19 cellular contexts compared by ENCODE assay signal in the genomic region with DNA sequence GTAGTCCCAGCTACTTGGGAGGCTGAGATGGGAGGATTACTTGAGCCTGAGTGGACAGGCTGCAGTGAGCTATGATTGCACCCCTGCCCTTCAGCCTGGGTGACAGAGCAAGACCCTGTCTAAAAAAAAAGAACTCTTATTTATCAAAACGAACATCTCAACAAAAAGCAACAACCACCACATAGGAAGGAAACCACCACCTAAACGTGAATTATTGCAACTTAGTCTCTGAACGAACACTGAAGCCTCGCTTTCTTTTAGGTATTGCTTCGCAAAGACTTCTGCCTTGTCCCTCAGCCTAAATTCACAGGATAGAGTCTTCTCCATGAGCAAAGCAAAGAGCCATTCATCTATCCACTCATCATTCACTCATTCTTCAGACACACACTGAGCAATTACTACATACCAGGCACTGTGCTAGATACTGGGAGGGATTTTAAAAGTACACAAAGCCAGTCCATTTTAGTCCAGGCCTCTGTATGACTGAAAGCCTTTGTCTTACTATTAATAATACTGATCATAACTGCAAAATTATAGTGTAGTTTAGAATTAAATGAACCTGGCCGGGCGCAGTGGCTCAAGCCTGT. TPM values are rescaled to one million over a fixed set of nuclear protein-coding genes. Genes with fewer than 3 reads are reported as not detected.
DNase-seq lines count a peak whose midpoint lies in the region; ATAC-seq, FAIRE-seq and TF ChIP-seq lines count a peak whose summit lies in the region.
"Had no signal": no experiment of that assay in that cellular context is flagged by ENCODE, and none has a peak within 500 bp of the region (broad histone marks: within the 10 kb centered on the region; RNA-seq: fewer than 3 reads in every experiment).

No MANE protein-coding gene starts in this region.

- TF ChIP-seq POLR2A in GM12892 (IDR thresholded peaks at IDR 0.05; ENCODE audit: low read depth, low read length) = no peak

- CTCF ChIA-PET in activated CD4-positive, alpha-beta T cell treated with anti-CD3 and anti-CD28 coated beads, Interleukin-2, amount 10 ng/mL, durations not matched to agents 7 days and 5 days (lab: Charles Lee) = interaction anchor here (0.6 to 6.3 kb wide), 12 partner anchors 8 to 572 kb away, joined by 3 to 67 read pairs (median 4); a partner anchor contains a TSS
- CTCF ChIA-PET in naive thymus-derived CD4-positive, alpha-beta T cell (lab: Charles Lee) = interaction anchor here (0.6 to 7.8 kb wide), 26 partner anchors 10 to 214 kb away, joined by 3 to 116 read pairs (median 6); no protein-coding TSS in a partner anchor

- H3K27me3 ChIP-seq in naive thymus-derived CD4-positive, alpha-beta T cell (ENCODE audit: control insufficient read depth in 2 of 2, insufficient read depth in 2 of 2, low read length in 2 of 2) = no peaks in the 10 kb centered on the region
- H3K27me3 ChIP-seq: MG63, uterus had no signal

- peaks cover 0 to 18% of the 10 kb centered on the region in 2 donors for H3K4me1 ChIP-seq in naive thymus-derived CD4-positive, alpha-beta T cell (ENCODE audit: control insufficient read depth in 2 of 2, insufficient read depth in 2 of 2, low read length in 2 of 2)
- H3K4me1 ChIP-seq: uterus had no signal

- H3K27ac ChIP-seq in naive thymus-derived CD4-positive, alpha-beta T cell (ENCODE audit: low read depth, low read length) = peak overlapping the region; percentile 31
- H3K27ac ChIP-seq: PC-9, psoas muscle had no signal

- intact Hi-C loops in activated T-helper 2 cell treated with anti-CD3 and anti-CD28 coated beads, Interferon-gamma antibody, Interleukin-2, Interleukin-4, amounts not matched to agents 10 μg/mL and 5 μg/mL and 100 μg/mL, durations not matched to agents 14 hours and 24 hours and 36 hours (cut with micrococcal nuclease) = loop anchor here (1.0 to 5.0 kb wide), 4 partner anchors 35 to 580 kb away; no protein-coding TSS in a partner anchor
- intact Hi-C loops in naive thymus-derived CD4-positive, alpha-beta T cell (cut with micrococcal nuclease) = loop anchor here (1.0 to 10.0 kb wide), 6 partner anchors 60 to 392 kb away; a partner anchor contains a TSS

- no peak overlapping the region for H3K4me3 ChIP-seq in Jurkat, Clone E6-1 (ENCODE audit: low read length)
- H3K4me3 ChIP-seq in naive thymus-derived CD4-positive, alpha-beta T cell (ENCODE audit: low read length) = no peak overlapping the region
- H3K4me3 ChIP-seq: MG63, PC-9, psoas muscle, uterus had no signal

- POLR2A ChIA-PET in activated CD4-positive, alpha-beta T cell treated with anti-CD3 and anti-CD28 coated beads, Interleukin-2, amount 10 ng/mL, durations not matched to agents 7 days and 5 days (lab: Charles Lee) = no interaction called here
- POLR2A ChIA-PET in naive thymus-derived CD4-positive, alpha-beta T cell (lab: Charles Lee) = interaction anchor here (0.6 to 2.2 kb wide), 9 partner anchors 47 to 524 kb away, joined by 3 to 16 read pairs (median 5); a partner anchor contains a TSS

- peaks cover 32% of the 10 kb centered on the region for H3K4me1 Mint-ChIP-seq in activated CD4-positive, alpha-beta T cell treated with anti-CD3 and anti-CD28 coated beads, Interleukin-2, amount 10 ng/mL, durations not matched to agents 7 days and 5 days
- H3K4me1 Mint-ChIP-seq in activated T-helper 2 cell treated with anti-CD3 and anti-CD28 coated beads, Interferon-gamma antibody, Interleukin-2, Interleukin-4, amounts not matched to agents 10 μg/mL and 5 μg/mL and 100 μg/mL, durations not matched to agents 14 hours and 24 hours and 36 hours (ENCODE audit: low read depth) = peaks cover 22% of the 10 kb centered on the region
- H3K4me1 Mint-ChIP-seq in naive thymus-derived CD4-positive, alpha-beta T cell = peaks cover 15 to 48% (median 39%) of the 10 kb centered on the region in 7 donors

- peaks cover 15% of the 10 kb centered on the region for H3K36me3 Mint-ChIP-seq in activated CD4-positive, alpha-beta T cell treated with anti-CD3 and anti-CD28 coated beads, Interleukin-2, amount 10 ng/mL, durations not matched to agents 7 days and 5 days (ENCODE audit: low read depth)
- no peaks in the 10 kb centered on the region for H3K36me3 Mint-ChIP-seq in activated T-helper 2 cell treated with anti-CD3 and anti-CD28 coated beads, Interferon-gamma antibody, Interleukin-2, Interleukin-4, amounts not matched to agents 10 μg/mL and 5 μg/mL and 100 μg/mL, durations not matched to agents 14 hours and 24 hours and 36 hours (ENCODE audit: low read depth)
- H3K36me3 Mint-ChIP-seq in naive thymus-derived CD4-positive, alpha-beta T cell = peaks cover 0 to 40% (median 18%) of the 10 kb centered on the region in 5 donors

- no peaks in the 10 kb centered on the region for H3K9me3 ChIP-seq in naive thymus-derived CD4-positive, alpha-beta T cell (ENCODE audit: control insufficient read depth in 2 of 3, low read length in 3 of 3)
- H3K9me3 ChIP-seq: MG63, psoas muscle, uterus had no signal

- DNase-seq in activated CD4-positive, alpha-beta T cell treated with anti-CD3 and anti-CD28 coated beads, Interleukin-2, amount 10 ng/mL, durations not matched to agents 7 days and 5 days = no peak
- DNase-seq in activated CD4-positive, alpha-beta T cell treated with anti-CD3 and anti-CD28 coated beads, Interleukin-2, amount 50 U/mL, for 4 hours = no peak
- DNase-seq in Jurkat, Clone E6-1 (ENCODE audit: low read depth, low spot score) = peak; percentile 64
- DNase-seq in activated T-helper 2 cell treated with anti-CD3 and anti-CD28 coated beads, Interferon-gamma antibody, Interleukin-2, Interleukin-4, amounts not matched to agents 10 μg/mL and 5 μg/mL and 100 μg/mL, durations not matched to agents 14 hours and 24 hours and 36 hours (ENCODE audit: low spot score) = no peak
- DNase-seq in naive thymus-derived CD4-positive, alpha-beta T cell = peak in 2 of 9 donors; percentile 20 to 26
- DNase-seq in GM12892 (ENCODE audit: insufficient read length) (no peak), NCI-H510A treated with DMSO at 0.1 percent for 48 hours (lab: John Stamatoyannopoulos, UW) (no peak)
- DNase-seq: cerebellar nuclear complex; effector CD8-positive, alpha-beta T cell; left cardiac atrium; NCI-H1436 treated with DMSO at 0.1 percent for 48 hours; NCI-H82; PC-9; small intestine had no signal

- H3K36me3 ChIP-seq in naive thymus-derived CD4-positive, alpha-beta T cell (ENCODE audit: control insufficient read depth in 2 of 3, insufficient read depth in 3 of 3, low read length in 3 of 3) = no peaks in the 10 kb centered on the region
- H3K36me3 ChIP-seq: MG63, uterus had no signal

- ATAC-seq in naive thymus-derived CD4-positive, alpha-beta T cell = peak; percentile 2
- ATAC-seq in GM19455 (IDR thresholded peaks at IDR 0.05; ENCODE audit: unreplicated experiment) = no peak
- ATAC-seq: HepG2 had no signal

- H3K9me3 Mint-ChIP-seq in activated CD4-positive, alpha-beta T cell treated with anti-CD3 and anti-CD28 coated beads, Interleukin-2, amount 10 ng/mL, durations not matched to agents 7 days and 5 days = no peaks in the 10 kb centered on the region
- H3K9me3 Mint-ChIP-seq in activated T-helper 2 cell treated with anti-CD3 and anti-CD28 coated beads, Interferon-gamma antibody, Interleukin-2, Interleukin-4, amounts not matched to agents 10 μg/mL and 5 μg/mL and 100 μg/mL, durations not matched to agents 14 hours and 24 hours and 36 hours = no peaks in the 10 kb centered on the region
- peaks cover 0 to 2% (median 0%) of the 10 kb centered on the region in 11 donors for H3K9me3 Mint-ChIP-seq in naive thymus-derived CD4-positive, alpha-beta T cell

- no peaks in the 10 kb centered on the region for H3K27me3 Mint-ChIP-seq in activated CD4-positive, alpha-beta T cell treated with anti-CD3 and anti-CD28 coated beads, Interleukin-2, amount 10 ng/mL, durations not matched to agents 7 days and 5 days
- H3K27me3 Mint-ChIP-seq in activated T-helper 2 cell treated with anti-CD3 and anti-CD28 coated beads, Interferon-gamma antibody, Interleukin-2, Interleukin-4, amounts not matched to agents 10 μg/mL and 5 μg/mL and 100 μg/mL, durations not matched to agents 14 hours and 24 hours and 36 hours (ENCODE audit: low read depth) = no peaks in the 10 kb centered on the region
- peaks cover 0 to 4% (median 0%) of the 10 kb centered on the region in 5 donors for H3K27me3 Mint-ChIP-seq in naive thymus-derived CD4-positive, alpha-beta T cell

- H3K27ac Mint-ChIP-seq in activated CD4-positive, alpha-beta T cell treated with anti-CD3 and anti-CD28 coated beads, Interleukin-2, amount 10 ng/mL, durations not matched to agents 7 days and 5 days = peak overlapping the region; percentile 88
- H3K27ac Mint-ChIP-seq in activated T-helper 2 cell treated with anti-CD3 and anti-CD28 coated beads, Interferon-gamma antibody, Interleukin-2, Interleukin-4, amounts not matched to agents 10 μg/mL and 5 μg/mL and 100 μg/mL, durations not matched to agents 14 hours and 24 hours and 36 hours = peak overlapping the region; percentile 36
- peak overlapping the region; percentile 72 to 91 (median 89) for H3K27ac Mint-ChIP-seq in naive thymus-derived CD4-positive, alpha-beta T cell

- no peak for FAIRE-seq in GM12892 (lab: Jason Lieb, UNC)
- FAIRE-seq: HepG2, small intestine had no signal

- no peak overlapping the region for H3K4me3 Mint-ChIP-seq in activated CD4-positive, alpha-beta T cell treated with anti-CD3 and anti-CD28 coated beads, Interleukin-2, amount 10 ng/mL, durations not matched to agents 7 days and 5 days
- H3K4me3 Mint-ChIP-seq in activated T-helper 2 cell treated with anti-CD3 and anti-CD28 coated beads, Interferon-gamma antibody, Interleukin-2, Interleukin-4, amounts not matched to agents 10 μg/mL and 5 μg/mL and 100 μg/mL, durations not matched to agents 14 hours and 24 hours and 36 hours (ENCODE audit: low read depth) = no peak overlapping the region
- H3K4me3 Mint-ChIP-seq in naive thymus-derived CD4-positive, alpha-beta T cell = peak overlapping the region; percentile 40 to 73 (median 62)

RNA-seq across cellular contexts. Expression of a gene that starts 57.5 kb away (rescaled TPM):
- under 1 TPM; 0.64 to 0.85 TPM for total RNA-seq in activated CD4-positive, alpha-beta T cell treated with anti-CD3 and anti-CD28 coated beads, Interleukin-2, amount 10 ng/mL, durations not matched to agents 7 days and 5 days
- not detected for polyA plus RNA-seq in Jurkat, Clone E6-1 (2012; ENCODE audit: insufficient read depth, insufficient read length)
- 0.92 and 1.1 TPM in 2 replicates for total RNA-seq in activated T-helper 2 cell treated with anti-CD3 and anti-CD28 coated beads, Interferon-gamma antibody, Interleukin-2, Interleukin-4, amounts not matched to agents 10 μg/mL and 5 μg/mL and 100 μg/mL, durations not matched to agents 14 hours and 24 hours and 36 hours
- 1 to 10 TPM in 1 of 5 experiments, under 1 TPM in 4; 0.53 to 1.2 (median 0.65) TPM for total RNA-seq in naive thymus-derived CD4-positive, alpha-beta T cell
- polyA plus RNA-seq in naive thymus-derived CD4-positive, alpha-beta T cell = under 1 TPM in 1 of 2 donors, not detected in 1; 0.16 TPM
- 0.81 TPM for polyA plus RNA-seq in GM12892 (2012; ENCODE audit: missing spikeins)

Comparison
In these comparisons a context has a peak if more than half of its experiments do, and no peak if none do; other contexts are left out.
1. H3K27ac Mint-ChIP-seq: peak in every context shown above with its lines; median percentile 89 in naive thymus-derived CD4-positive, alpha-beta T cell; 88 in activated CD4-positive, alpha-beta T cell treated with anti-CD3 and anti-CD28 coated beads, Interleukin-2, amount 10 ng/mL, durations not matched to agents 7 days and 5 days; 36 in activated T-helper 2 cell treated with anti-CD3 and anti-CD28 coated beads, Interferon-gamma antibody, Interleukin-2, Interleukin-4, amounts not matched to agents 10 μg/mL and 5 μg/mL and 100 μg/mL, durations not matched to agents 14 hours and 24 hours and 36 hours.
2. H3K4me3 Mint-ChIP-seq: peak in naive thymus-derived CD4-positive, alpha-beta T cell (10 of 10); none in activated CD4-positive, alpha-beta T cell treated with anti-CD3 and anti-CD28 coated beads, Interleukin-2, amount 10 ng/mL, durations not matched to agents 7 days and 5 days (single experiment) and activated T-helper 2 cell treated with anti-CD3 and anti-CD28 coated beads, Interferon-gamma antibody, Interleukin-2, Interleukin-4, amounts not matched to agents 10 μg/mL and 5 μg/mL and 100 μg/mL, durations not matched to agents 14 hours and 24 hours and 36 hours (single experiment).